In genomic region chr3:32376098-32376497, GRCh38 we compare ENCODE assay signal across 21 cellular contexts. TPM values are rescaled to one million over a fixed set of nuclear protein-coding genes. Genes with fewer than 3 reads are reported as not detected.
DNase-seq lines count a peak whose midpoint lies in the region; ATAC-seq and TF ChIP-seq lines count a peak whose summit lies in the region.
"Had no signal": no experiment of that assay in that cellular context is flagged by ENCODE, and none has a peak within 500 bp of the region (broad histone marks: within the 10 kb centered on the region; RNA-seq: fewer than 3 reads in every experiment).

No MANE protein-coding gene starts in this region.

- no peaks in the 10 kb centered on the region for H3K9me3 ChIP-seq in mucosa of descending colon
- H3K9me3 ChIP-seq: A549, BLaER1, body of pancreas, SJSA1, upper lobe of left lung had no signal

- no peaks in the 10 kb centered on the region for H3K27me3 ChIP-seq in H7 (ENCODE audit: control insufficient read depth, insufficient read depth, low read length)
- H3K27me3 ChIP-seq: BLaER1, body of pancreas, upper lobe of left lung had no signal

- H3K36me3 ChIP-seq in mucosa of descending colon (ENCODE audit: low read depth) (no peaks in the 10 kb centered on the region), H7 (replicated peaks; ENCODE audit: control insufficient read depth, insufficient read depth, low read length) (no peaks in the 10 kb centered on the region)
- H3K36me3 ChIP-seq: BLaER1, SJSA1, WERI-Rb-1 had no signal

- H3K4me3 ChIP-seq in fibroblast of mammary gland (ENCODE audit: control insufficient read depth, low read depth, low read length) (no peak overlapping the region), mucosa of descending colon (no peak overlapping the region), H7 (ENCODE audit: insufficient read depth, low read depth, low read length) (no peak overlapping the region)
- H3K4me3 ChIP-seq: A549, BLaER1, body of pancreas, GM23338, SJSA1, upper lobe of left lung had no signal

- TF ChIP-seq CTCF in fibroblast of mammary gland (conservative IDR thresholded peaks at IDR 0.05; ENCODE audit: control insufficient read depth, insufficient read depth, low read depth, low read length) (no peak), mucosa of descending colon (IDR thresholded peaks at IDR 0.05) (no peak)

- intact Hi-C loops in mucosa of descending colon (cut with DNase I, micrococcal nuclease) = loop anchor here (5.0 to 10.0 kb wide), 2 partner anchors 91 to 99 kb away; no protein-coding TSS in a partner anchor

- DNase-seq in COLO829 (ENCODE audit: low spot score) = peak; percentile 70
- peak; percentile 12 for DNase-seq in fibroblast of mammary gland (ENCODE audit: low read depth)
- no peak for DNase-seq in mucosa of descending colon
- DNase-seq in NCI-H1105 (lab: John Stamatoyannopoulos, UW) = no peak
- DNase-seq in H7 = no peak
- no peak for DNase-seq in KG1 (lab: John Stamatoyannopoulos, UW)
- DNase-seq: activated CD4-positive, alpha-beta T cell treated with anti-CD3 and anti-CD28 coated beads, Interleukin-2, amount 50 U/mL, for 1 hour; body of pancreas; immature natural killer cell; NCI-H146; NCI-H2171; NCI-H524; T-helper 2 cell; upper lobe of left lung; WERI-Rb-1 had no signal

- ATAC-seq in SK-N-SH treated with all-trans-retinoic acid at 6 μM for 48 hours (peak; percentile 24; the same call in 2 of the 3 replicates), mucosa of descending colon (peak; percentile 64), HG03139 (IDR thresholded peaks at IDR 0.05; ENCODE audit: unreplicated experiment) (no peak)
- ATAC-seq: A549, body of pancreas, GM23338 had no signal

- no peaks in the 10 kb centered on the region for H3K4me1 ChIP-seq in mucosa of descending colon (ENCODE audit: low read depth)
- H3K4me1 ChIP-seq: A549, body of pancreas, upper lobe of left lung had no signal

TF ChIP-seq in SK-N-SH treated with all-trans-retinoic acid at 6 μM for 48 hours, 23 proteins besides CTCF, POLR2A, EP300 and RAD21:
- TF ChIP-seq ZFP30 (CRISPR knock-in tag; IDR thresholded peaks at IDR 0.05) = no peak
- no peak for TF ChIP-seq TSHZ2 (CRISPR knock-in tag; IDR thresholded peaks at IDR 0.05)
- TF ChIP-seq ZC3H10 (CRISPR knock-in tag; IDR thresholded peaks at IDR 0.05) = no peak
- TF ChIP-seq ZNF8 (CRISPR knock-in tag; IDR thresholded peaks at IDR 0.05) = no peak
- no peak for TF ChIP-seq SNAI2 (CRISPR knock-in tag; IDR thresholded peaks at IDR 0.05)
- TF ChIP-seq CSDC2 (CRISPR knock-in tag; IDR thresholded peaks at IDR 0.05) = no peak

RNA-seq across cellular contexts. Expression of gene CMTM7, which starts 15.6 kb away (rescaled TPM):
- 1 to 10 TPM; 3.6 to 5.1 (median 4.8) TPM for total RNA-seq in mucosa of descending colon
- total RNA-seq in H7 (2014; rRNA removed; shearing (Covaris generic)) = 15.3 and 17.7 TPM in 2 replicates

Comparison
In these comparisons a context has a peak if more than half of its experiments do, and no peak if none do; other contexts are left out.
1. DNase-seq: peak in COLO829 (single experiment) and fibroblast of mammary gland (single experiment); none in mucosa of descending colon (0 of 3), NCI-H1105 (single experiment), H7 (single experiment) and KG1 (single experiment).